32 cellular contexts compared by ENCODE assay signal in the genomic region with DNA sequence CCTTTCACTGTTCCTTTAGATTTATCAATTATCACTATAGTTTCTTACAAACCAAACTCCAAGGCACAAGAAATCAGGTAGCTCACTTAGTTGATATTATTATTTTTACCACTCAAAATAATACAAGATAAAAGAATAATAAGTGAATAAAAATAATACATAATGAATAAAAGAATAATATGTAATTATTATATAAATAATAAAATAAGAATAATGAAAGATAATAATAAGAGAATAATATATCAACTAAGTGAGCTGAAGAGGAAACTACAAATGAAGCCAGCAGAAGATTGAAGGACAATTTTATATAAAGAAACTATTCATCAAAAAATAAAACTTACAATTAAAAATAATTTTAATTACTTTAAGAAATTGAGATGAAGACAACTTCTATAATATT.
"Had no signal": no experiment of that assay in that cellular context is flagged by ENCODE, and none has a peak within 500 bp of the region (broad histone marks: within the 10 kb centered on the region; RNA-seq: fewer than 3 reads in every experiment).

No MANE protein-coding gene starts in this region.

- H3K9me3 Mint-ChIP-seq: nephron progenitor cell, type B pancreatic cell had no signal

- H3K4me1 Mint-ChIP-seq: naive thymus-derived CD8-positive, alpha-beta T cell; nephron progenitor cell; neural crest cell; stimulated activated memory B cell treated with anti-CD40 and anti-IgM and Interleukin-4, amounts not matched to agents 10 μg/mL and 1 μg/mL and 100 μg/mL, for 72 hours; stimulated activated naive CD8-positive, alpha-beta T cell treated with anti-CD3 and anti-CD28 coated beads, Interleukin-15, amount 100 ng/mL, for 72 hours had no signal

- DNase-seq: naive thymus-derived CD8-positive, alpha-beta T cell; nephron progenitor cell; nucleus accumbens; posterior cingulate gyrus; psoas muscle; right cardiac atrium; right lobe of liver; sigmoid colon; spleen; stimulated activated CD4-positive, alpha-beta T cell treated with anti-CD3 and anti-CD28 coated beads, Interleukin-12 subunit alpha, Interleukin-12 subunit beta, amount 100 ng/mL, for 4 hours; stimulated activated CD4-positive, alpha-beta T cell treated with anti-CD3 and anti-CD28 coated beads, Interleukin-1b, Interleukin-23, amount 100 ng/mL, for 48 hours; stimulated activated CD4-positive, alpha-beta T cell treated with anti-CD3 and anti-CD28 coated beads, Interleukin-4, amount 100 ng/mL, for 1 hour; stimulated activated CD4-positive, alpha-beta T cell treated with anti-CD3 and anti-CD28 coated beads, Interleukin-4, amount 100 ng/mL, for 4 hours; stimulated activated CD8-positive, alpha-beta memory T cell treated with anti-CD3 and anti-CD28 coated beads, Interleukin-4, amount 100 ng/mL, for 48 hours; stimulated activated naive CD4-positive, alpha-beta T cell; stimulated activated naive CD8-positive, alpha-beta T cell treated with anti-CD3 and anti-CD28 coated beads, Interleukin-15, amount 100 ng/mL, for 72 hours; stimulated activated naive CD8-positive, alpha-beta T cell treated with anti-CD3 and anti-CD28 coated beads, Interleukin-15, Interleukin-2, amounts not matched to agents 100 U/mL and 50 U/mL, for 24 hours; substantia nigra; testis; tibial artery; transverse colon; upper lobe of right lung; uterus had no signal

- H3K9me3 ChIP-seq: neutrophil, psoas muscle, right lobe of liver, sigmoid colon, spleen, suprapubic skin, testis, tibial artery, transverse colon, upper lobe of right lung, uterus had no signal

- H3K27ac ChIP-seq: neutrophil, parathyroid adenoma, psoas muscle, right lobe of liver, sigmoid colon, spleen, suprapubic skin, testis, tibial artery, transverse colon, upper lobe of right lung, uterus had no signal

- H3K9ac ChIP-seq: parathyroid adenoma had no signal

- H3K36me3 Mint-ChIP-seq: naive thymus-derived CD8-positive, alpha-beta T cell; natural killer cell treated with Interleukin-12 subunit alpha and Interleukin-12 subunit beta and Interleukin-15 and Interleukin-18, amount 100 ng/mL, for 72 hours; stimulated activated memory B cell treated with anti-CD40 and anti-IgM and Interleukin-4, amounts not matched to agents 10 μg/mL and 1 μg/mL and 100 μg/mL, for 72 hours; type B pancreatic cell had no signal

- H3K27me3 ChIP-seq: neutrophil, right lobe of liver, sigmoid colon, spleen, suprapubic skin, testis, tibial artery, transverse colon, upper lobe of right lung, uterus had no signal

- H3K4me3 Mint-ChIP-seq: naive thymus-derived CD8-positive, alpha-beta T cell; natural killer cell treated with Interleukin-12 subunit alpha and Interleukin-12 subunit beta and Interleukin-15 and Interleukin-18, amount 100 ng/mL, for 72 hours; nephron progenitor cell; neural crest cell; stimulated activated memory B cell treated with anti-CD40 and anti-IgM and Interleukin-4, amounts not matched to agents 10 μg/mL and 1 μg/mL and 100 μg/mL, for 72 hours; stimulated activated naive CD8-positive, alpha-beta T cell treated with anti-CD3 and anti-CD28 coated beads, Interleukin-15, amount 100 ng/mL, for 72 hours; type B pancreatic cell had no signal

- H3K4me3 ChIP-seq: psoas muscle, right lobe of liver, sigmoid colon, smooth muscle cell, spleen, suprapubic skin, testis, tibial artery, transverse colon, upper lobe of right lung, uterus had no signal

- H3K4me1 ChIP-seq: parathyroid adenoma, psoas muscle, right lobe of liver, sigmoid colon, spleen, suprapubic skin, testis, tibial artery, transverse colon, upper lobe of right lung, uterus had no signal

- H3K27ac Mint-ChIP-seq: naive thymus-derived CD8-positive, alpha-beta T cell; natural killer cell treated with Interleukin-12 subunit alpha and Interleukin-12 subunit beta and Interleukin-15 and Interleukin-18, amount 100 ng/mL, for 72 hours; nephron progenitor cell; progenitor cell of endocrine pancreas; stimulated activated memory B cell treated with anti-CD40 and anti-IgM and Interleukin-4, amounts not matched to agents 10 μg/mL and 1 μg/mL and 100 μg/mL, for 72 hours; stimulated activated naive CD8-positive, alpha-beta T cell treated with anti-CD3 and anti-CD28 coated beads, Interleukin-15, amount 100 ng/mL, for 72 hours; type B pancreatic cell had no signal

- H3K36me3 ChIP-seq: neutrophil, right lobe of liver, sigmoid colon, spleen, suprapubic skin, tibial artery, transverse colon, upper lobe of right lung, uterus had no signal

- H3K27me3 Mint-ChIP-seq: natural killer cell treated with Interleukin-12 subunit alpha and Interleukin-12 subunit beta and Interleukin-15 and Interleukin-18, amount 100 ng/mL, for 72 hours; progenitor cell of endocrine pancreas; stimulated activated memory B cell treated with anti-CD40 and anti-IgM and Interleukin-4, amounts not matched to agents 10 μg/mL and 1 μg/mL and 100 μg/mL, for 72 hours; stimulated activated naive CD8-positive, alpha-beta T cell treated with anti-CD3 and anti-CD28 coated beads, Interleukin-15, amount 100 ng/mL, for 72 hours; type B pancreatic cell had no signal
